Comparison of ENCODE assay signal across 34 cellular contexts in genomic region chr16:55667753-55668152, GRCh38. TPM values are rescaled to one million over a fixed set of nuclear protein-coding genes. Genes with fewer than 3 reads are reported as not detected.
"Had no signal": no experiment of that assay in that cellular context is flagged by ENCODE, and none has a peak within 500 bp of the region (broad histone marks: within the 10 kb centered on the region; RNA-seq: fewer than 3 reads in every experiment).

No MANE protein-coding gene starts in this region.

- H3K9me3 ChIP-seq: colonic mucosa, esophagus squamous epithelium, ovary, sigmoid colon, suprapubic skin, tibial artery had no signal

- H3K36me3 Mint-ChIP-seq: activated CD8-positive, alpha-beta memory T cell treated with anti-CD3 and anti-CD28 coated beads, Interleukin-2, amount 10 ng/mL, durations not matched to agents 7 days and 5 days; activated naive CD8-positive, alpha-beta T cell; stimulated activated memory B cell treated with anti-CD40 and anti-IgM and Interleukin-4, amounts not matched to agents 10 μg/mL and 1 μg/mL and 100 μg/mL, for 72 hours had no signal

- H3K36me3 ChIP-seq: colonic mucosa, esophagus squamous epithelium, ovary, sigmoid colon, suprapubic skin, tibial artery had no signal

- FAIRE-seq: frontal cortex, small intestine had no signal

- ATAC-seq: activated CD4-positive, alpha-beta T cell treated with anti-CD3 and anti-CD28 coated beads for 36 hours; activated CD8-positive, alpha-beta memory T cell treated with anti-CD3 and anti-CD28 coated beads, Interleukin-2, amount 10 ng/mL, durations not matched to agents 7 days and 5 days; activated CD8-positive, alpha-beta T cell treated with anti-CD3 and anti-CD28 coated beads, Interleukin-2, amount 10 ng/mL, durations not matched to agents 7 days and 5 days; naive thymus-derived CD4-positive, alpha-beta T cell; stimulated activated memory B cell treated with anti-CD40 and anti-IgM and Interleukin-4, amounts not matched to agents 10 μg/mL and 1 μg/mL and 100 μg/mL, for 72 hours; stimulated activated naive CD8-positive, alpha-beta T cell treated with anti-CD3 and anti-CD28 coated beads, Interleukin-15, amount 100 ng/mL, for 72 hours had no signal

- H3K27ac ChIP-seq: colonic mucosa, esophagus squamous epithelium, hepatocyte, ovary, sigmoid colon, suprapubic skin, tibial artery had no signal

- H3K79me2 ChIP-seq: hepatocyte had no signal

- H3K4me1 Mint-ChIP-seq: activated CD4-positive, alpha-beta T cell treated with anti-CD3 and anti-CD28 coated beads for 36 hours; activated CD8-positive, alpha-beta memory T cell treated with anti-CD3 and anti-CD28 coated beads, Interleukin-2, amount 10 ng/mL, durations not matched to agents 7 days and 5 days; naive thymus-derived CD4-positive, alpha-beta T cell; stimulated activated memory B cell treated with anti-CD40 and anti-IgM and Interleukin-4, amounts not matched to agents 10 μg/mL and 1 μg/mL and 100 μg/mL, for 72 hours; stimulated activated naive CD8-positive, alpha-beta T cell treated with anti-CD3 and anti-CD28 coated beads, Interleukin-15, amount 100 ng/mL, for 72 hours had no signal

- H3K27me3 ChIP-seq: colonic mucosa, hepatocyte, ovary, suprapubic skin had no signal

- H3K4me2 ChIP-seq: hepatocyte had no signal

- H3K4me1 ChIP-seq: colonic mucosa, sigmoid colon, tibial artery had no signal

- H3K9me3 Mint-ChIP-seq: activated T-helper 2 cell treated with anti-CD3 and anti-CD28 coated beads, Interferon-gamma antibody, Interleukin-2, Interleukin-4, amounts not matched to agents 10 μg/mL and 5 μg/mL and 100 μg/mL, durations not matched to agents 14 hours and 24 hours and 36 hours; T-helper 2 cell treated with Interferon-gamma antibody and Interleukin-4, amounts not matched to agents 5 μg/mL and 100 μg/mL, for 36 hours had no signal

- DNase-seq: activated CD4-positive, alpha-beta T cell treated with anti-CD3 and anti-CD28 coated beads for 36 hours; activated CD4-positive, CD25-positive, alpha-beta regulatory T cell; activated CD8-positive, alpha-beta memory T cell treated with anti-CD3 and anti-CD28 coated beads, Interleukin-2, amount 10 ng/mL, durations not matched to agents 7 days and 5 days; activated CD8-positive, alpha-beta T cell treated with anti-CD3 and anti-CD28 coated beads, Interleukin-2, amount 10 ng/mL, durations not matched to agents 7 days and 5 days; activated naive CD4-positive, alpha-beta T cell treated with Interleukin-2 at 50 U/mL for 16 hours; activated T-cell treated with anti-CD3 and anti-CD28 coated beads, Interleukin-2, amount 50 U/mL, for 48 hours; anterior cingulate cortex; cerebellar nuclear complex; colonic mucosa; effector memory CD4-positive, alpha-beta T cell; esophagus squamous epithelium; glutamatergic neuron; left cardiac atrium; midbrain; naive thymus-derived CD4-positive, alpha-beta T cell; ovary; retina; sigmoid colon; small intestine; stimulated activated CD4-positive, alpha-beta T cell treated with anti-CD3 and anti-CD28 coated beads, Interleukin-1b, Interleukin-23, amount 100 ng/mL, for 48 hours; stimulated activated CD4-positive, alpha-beta T cell treated with anti-CD3 and anti-CD28 coated beads, Interleukin-4, amount 100 ng/mL, for 4 hours; stimulated activated CD8-positive, alpha-beta memory T cell treated with anti-CD3 and anti-CD28 coated beads, Interleukin-4, amount 100 ng/mL, for 48 hours; stimulated activated naive CD8-positive, alpha-beta T cell treated with anti-CD3 and anti-CD28 coated beads, Interleukin-15, amount 100 ng/mL, for 72 hours; T-helper 1 cell; tibial artery had no signal

- H2AFZ ChIP-seq: hepatocyte had no signal

- H3K27me3 Mint-ChIP-seq: activated CD8-positive, alpha-beta memory T cell treated with anti-CD3 and anti-CD28 coated beads, Interleukin-2, amount 10 ng/mL, durations not matched to agents 7 days and 5 days; stimulated activated naive CD8-positive, alpha-beta T cell treated with anti-CD3 and anti-CD28 coated beads, Interleukin-15, amount 100 ng/mL, for 72 hours had no signal

- H3K4me3 Mint-ChIP-seq: activated CD4-positive, alpha-beta T cell treated with anti-CD3 and anti-CD28 coated beads for 36 hours; activated CD8-positive, alpha-beta memory T cell treated with anti-CD3 and anti-CD28 coated beads, Interleukin-2, amount 10 ng/mL, durations not matched to agents 7 days and 5 days; activated CD8-positive, alpha-beta T cell treated with anti-CD3 and anti-CD28 coated beads, Interleukin-2, amount 10 ng/mL, durations not matched to agents 7 days and 5 days; activated naive CD8-positive, alpha-beta T cell; naive thymus-derived CD4-positive, alpha-beta T cell; stimulated activated memory B cell treated with anti-CD40 and anti-IgM and Interleukin-4, amounts not matched to agents 10 μg/mL and 1 μg/mL and 100 μg/mL, for 72 hours; stimulated activated naive CD8-positive, alpha-beta T cell treated with anti-CD3 and anti-CD28 coated beads, Interleukin-15, amount 100 ng/mL, for 72 hours; T-helper 2 cell treated with Interferon-gamma antibody and Interleukin-4, amounts not matched to agents 5 μg/mL and 100 μg/mL, for 36 hours had no signal

- H3K4me3 ChIP-seq: colonic mucosa, esophagus squamous epithelium, hepatocyte, ovary, sigmoid colon, suprapubic skin, tibial artery had no signal

- H3K27ac Mint-ChIP-seq: activated CD4-positive, alpha-beta T cell treated with anti-CD3 and anti-CD28 coated beads for 36 hours; activated CD8-positive, alpha-beta memory T cell treated with anti-CD3 and anti-CD28 coated beads, Interleukin-2, amount 10 ng/mL, durations not matched to agents 7 days and 5 days; activated CD8-positive, alpha-beta T cell treated with anti-CD3 and anti-CD28 coated beads, Interleukin-2, amount 10 ng/mL, durations not matched to agents 7 days and 5 days; activated naive CD8-positive, alpha-beta T cell; activated T-helper 2 cell treated with anti-CD3 and anti-CD28 coated beads, Interferon-gamma antibody, Interleukin-2, Interleukin-4, amounts not matched to agents 10 μg/mL and 5 μg/mL and 100 μg/mL, durations not matched to agents 14 hours and 24 hours and 36 hours; naive thymus-derived CD4-positive, alpha-beta T cell; progenitor cell of endocrine pancreas; stimulated activated memory B cell treated with anti-CD40 and anti-IgM and Interleukin-4, amounts not matched to agents 10 μg/mL and 1 μg/mL and 100 μg/mL, for 72 hours; stimulated activated naive CD8-positive, alpha-beta T cell treated with anti-CD3 and anti-CD28 coated beads, Interleukin-15, amount 100 ng/mL, for 72 hours; T-helper 2 cell treated with Interferon-gamma antibody and Interleukin-4, amounts not matched to agents 5 μg/mL and 100 μg/mL, for 36 hours had no signal

RNA-seq across cellular contexts. Expression of gene SLC6A2, which starts 12.0 kb away (rescaled TPM):
- total RNA-seq: activated CD4-positive, alpha-beta T cell treated with anti-CD3 and anti-CD28 coated beads for 36 hours; activated CD8-positive, alpha-beta memory T cell treated with anti-CD3 and anti-CD28 coated beads, Interleukin-2, amount 10 ng/mL, durations not matched to agents 7 days and 5 days; activated CD8-positive, alpha-beta T cell treated with anti-CD3 and anti-CD28 coated beads, Interleukin-2, amount 10 ng/mL, durations not matched to agents 7 days and 5 days; activated T-helper 2 cell treated with anti-CD3 and anti-CD28 coated beads, Interferon-gamma antibody, Interleukin-2, Interleukin-4, amounts not matched to agents 10 μg/mL and 5 μg/mL and 100 μg/mL, durations not matched to agents 14 hours and 24 hours and 36 hours; left cardiac atrium; naive thymus-derived CD4-positive, alpha-beta T cell; progenitor cell of endocrine pancreas had no signal
- polyA plus RNA-seq: naive thymus-derived CD4-positive, alpha-beta T cell; neural cell had no signal
